Comparison of ENCODE assay signal across 13 cellular contexts in the genomic region with DNA sequence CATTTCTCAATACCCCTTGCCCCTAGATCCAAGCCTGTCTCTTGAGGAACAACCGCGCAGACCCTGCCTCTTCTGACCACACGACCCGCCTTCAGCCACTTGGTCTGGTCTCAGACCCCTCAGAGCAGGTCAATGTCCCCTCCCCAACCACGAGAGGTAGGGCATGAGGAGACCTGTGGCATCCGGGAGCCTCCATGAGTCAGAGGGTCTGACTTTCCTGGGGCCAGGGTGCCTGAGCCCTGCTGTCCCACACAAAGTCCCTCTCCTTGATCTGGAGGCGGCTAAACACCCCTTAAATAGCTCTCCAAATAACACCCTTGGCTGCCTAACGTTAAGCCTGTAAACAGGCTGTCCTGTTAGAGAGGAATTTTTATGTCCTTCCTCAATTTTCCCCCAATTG. TPM values are rescaled to one million over a fixed set of nuclear protein-coding genes. Genes with fewer than 3 reads are reported as not detected.
"Had no signal": no experiment of that assay in that cellular context is flagged by ENCODE, and none has a peak within 500 bp of the region (broad histone marks: within the 10 kb centered on the region; RNA-seq: fewer than 3 reads in every experiment).

No MANE protein-coding gene starts in this region.

- ATAC-seq: gastrocnemius medialis, left lung had no signal

- H3K36me3 ChIP-seq: gastrocnemius medialis, heart right ventricle, left lung, neutrophil, thyroid gland had no signal

- H3K4me3 ChIP-seq: gastrocnemius medialis, heart right ventricle, left lung, thyroid gland had no signal

- H3K27ac ChIP-seq: coronary artery, gastrocnemius medialis, heart right ventricle, left lung, neutrophil, thyroid gland had no signal

- DNase-seq: activated CD4-positive, alpha-beta T cell treated with anti-CD3 and anti-CD28 coated beads for 4 hours; activated CD8-positive, alpha-beta memory T cell treated with anti-CD3 and anti-CD28 coated beads for 24 hours; activated effector memory CD4-positive, alpha-beta T cell treated with anti-CD3 and anti-CD28 coated beads, Interleukin-2, amount 50 U/mL, for 16 hours; activated T-cell treated with anti-CD3 and anti-CD28 coated beads, Interleukin-2, amount 50 U/mL, for 1 hour; effector CD4-positive, alpha-beta T cell; gastrocnemius medialis; T1000 had no signal

- H3K9me3 ChIP-seq: gastrocnemius medialis, heart right ventricle, left lung, neutrophil, thyroid gland had no signal

RNA-seq across cellular contexts. Expression of gene CARMIL2, which starts 5.1 kb away (rescaled TPM):
- polyA plus RNA-seq: keratinocyte had no signal
